Comparison of ENCODE assay signal across 29 cellular contexts in genomic region chr1:3466366-3467075, GRCh38. TPM values are rescaled to one million over a fixed set of nuclear protein-coding genes. Genes with fewer than 3 reads are reported as not detected.
DNase-seq lines count a peak whose midpoint lies in the region; ATAC-seq, FAIRE-seq and TF ChIP-seq lines count a peak whose summit lies in the region.
"Had no signal": no experiment of that assay in that cellular context is flagged by ENCODE, and none has a peak within 500 bp of the region (broad histone marks: within the 10 kb centered on the region; RNA-seq: fewer than 3 reads in every experiment).

No MANE protein-coding gene starts in this region.

- H3K36me3 Mint-ChIP-seq in natural killer cell = no peaks in the 10 kb centered on the region
- H3K36me3 Mint-ChIP-seq: activated naive CD8-positive, alpha-beta T cell; CD8-positive, alpha-beta T cell; stimulated activated naive B cell treated with anti-CD40 and anti-IgM and Interleukin-4, amounts not matched to agents 10 μg/mL and 1 μg/mL and 100 μg/mL, for 72 hours had no signal

- H2AFZ ChIP-seq in HepG2 (ENCODE audit: low read length) (no peak overlapping the region), PC-3 (ENCODE audit: low read length) (no peak overlapping the region)

- no peaks in the 10 kb centered on the region for H3K9me3 ChIP-seq in HepG2 (ENCODE audit: low read length)
- no peaks in the 10 kb centered on the region for H3K9me3 ChIP-seq in sigmoid colon
- H3K9me3 ChIP-seq in PC-3 (ENCODE audit: low read length) = no peaks in the 10 kb centered on the region
- H3K9me3 ChIP-seq: ascending aorta had no signal

- H3K79me2 ChIP-seq in HepG2 (ENCODE audit: insufficient read depth, low read length) = peaks cover 3% of the 10 kb centered on the region
- peaks cover 2% of the 10 kb centered on the region; the same call in 1 of the 2 replicates for H3K79me2 ChIP-seq in PC-3 (ENCODE audit: low read length)

- TF ChIP-seq EP300 in HepG2 (IDR thresholded peaks at IDR 0.05; ENCODE audit: low read depth in 2 of 2, low read length in 2 of 2) = no peak
- no peak for TF ChIP-seq EP300 in HepG2 (CRISPR knock-in tag; IDR thresholded peaks at IDR 0.05; ENCODE audit: borderline replicate concordance)
- no peak for TF ChIP-seq EP300 in sigmoid colon (IDR thresholded peaks at IDR 0.05)

- no peak overlapping the region for H3K27ac ChIP-seq in HepG2 (ENCODE audit: extremely low read length, insufficient read depth, low read length)
- H3K27ac ChIP-seq in sigmoid colon = no peak overlapping the region
- no peak overlapping the region for H3K27ac ChIP-seq in PC-3 (ENCODE audit: low read length)
- H3K27ac ChIP-seq: ascending aorta, coronary artery had no signal

- H3K4me3 Mint-ChIP-seq in natural killer cell = no peak overlapping the region
- H3K4me3 Mint-ChIP-seq: activated CD4-positive, alpha-beta T cell treated with anti-CD3 and anti-CD28 coated beads, Interleukin-2, amount 10 ng/mL, durations not matched to agents 24 days and 14 days; activated naive CD8-positive, alpha-beta T cell; CD8-positive, alpha-beta T cell; stimulated activated naive B cell treated with anti-CD40 and anti-IgM and Interleukin-4, amounts not matched to agents 10 μg/mL and 1 μg/mL and 100 μg/mL, for 72 hours had no signal

- peak; percentile 7 for DNase-seq in activated CD8-positive, alpha-beta memory T cell treated with anti-CD3 and anti-CD28 coated beads, Interleukin-2, amount 50 U/mL, for 4 hours
- no peak for DNase-seq in activated CD8-positive, alpha-beta memory T cell treated with anti-CD3 and anti-CD28 coated beads, Interleukin-2, amount 50 U/mL, for 48 hours
- DNase-seq in Daoy (ENCODE audit: low read depth) = peak; percentile 3
- no peak for DNase-seq in HepG2 (ENCODE audit: low spot score)
- peak; percentile 57 for DNase-seq in sigmoid colon
- no peak for DNase-seq in NOMO-1 treated with DMSO at 0.1 percent for 48 hours (lab: John Stamatoyannopoulos, UW; ENCODE audit: unreplicated experiment)
- no peak for DNase-seq in PC-3
- DNase-seq in natural killer cell = no peak
- DNase-seq: activated CD4-positive, alpha-beta T cell treated with anti-CD3 and anti-CD28 coated beads, Interleukin-2, amount 10 ng/mL, durations not matched to agents 24 days and 14 days; activated CD8-positive, alpha-beta memory T cell treated with anti-CD3 and anti-CD28 coated beads for 24 hours; activated effector memory CD4-positive, alpha-beta T cell treated with Interleukin-2 at 50 U/mL for 16 hours; activated T-cell treated with anti-CD3 and anti-CD28 coated beads, Interleukin-2, amount 50 U/mL, for 1 hour; DMS153; effector CD8-positive, alpha-beta T cell; Karpas-422; NCI-H1417 treated with DMSO at 0.1 percent for 48 hours; NCI-H2029 treated with DMSO at 0.1 percent for 48 hours; NCI-H524 treated with DMSO at 0.1 percent for 48 hours; NK-92 treated with Interleukin-12 subunit alpha and Interleukin-12 subunit beta, amount 100 ng/mL, for 24 hours; SIG-M5; stimulated activated naive B cell treated with anti-CD40 and anti-IgM and Interleukin-4, amounts not matched to agents 10 μg/mL and 1 μg/mL and 100 μg/mL, for 72 hours; substantia nigra; T-helper 9 cell had no signal

- H3K27me3 Mint-ChIP-seq in natural killer cell (ENCODE audit: low read depth in 2 of 2) = no peaks in the 10 kb centered on the region
- H3K27me3 Mint-ChIP-seq: activated CD4-positive, alpha-beta T cell treated with anti-CD3 and anti-CD28 coated beads, Interleukin-2, amount 10 ng/mL, durations not matched to agents 24 days and 14 days; activated naive CD8-positive, alpha-beta T cell had no signal

- no peak for ATAC-seq in HepG2
- ATAC-seq in PC-3 = no peak
- no peak for ATAC-seq in natural killer cell
- ATAC-seq: CD8-positive, alpha-beta T cell; left lobe of liver had no signal

- BruUV-seq in HepG2 (replicated peaks; lab: Mats Ljungman, UMichigan) (no TSS peak), PC-3 (replicated peaks; lab: Mats Ljungman, UMichigan) (no TSS peak)

- in situ Hi-C loops in HepG2 (cut with HindIII; ENCODE audit: extremely low pct_ligation_motif_present, low pct_unique_long_range_greater_than_20kb) = no loop called here

- peaks cover 18% of the 10 kb centered on the region for H3K4me1 ChIP-seq in HepG2 (ENCODE audit: insufficient read depth, low read length)
- H3K4me1 ChIP-seq in sigmoid colon = peaks cover 0 to 4% (median 2%) of the 10 kb centered on the region in 4 donors
- no peaks in the 10 kb centered on the region; the same call in 1 of the 2 replicates for H3K4me1 ChIP-seq in PC-3 (ENCODE audit: insufficient read depth, low read length)
- H3K4me1 ChIP-seq: ascending aorta had no signal

- no peak for TF ChIP-seq RAD21 in HepG2 (CRISPR knock-in tag; IDR thresholded peaks at IDR 0.05)

- WGBS in HepG2 (ENCODE audit: low lambda C conversion rate) = 99% methylated on average over 11 of the region's 16 CpGs
- WGBS in sigmoid colon, 2 donors = 88 to 92% methylated on average over 16 of the region's 16 CpGs

- H3K9me2 ChIP-seq in PC-3 (replicated peaks; ENCODE audit: low read length) = no peaks in the 10 kb centered on the region

- H3K4me2 ChIP-seq in HepG2 (ENCODE audit: low read depth, low read length) = no peak overlapping the region
- no peak overlapping the region for H3K4me2 ChIP-seq in PC-3 (ENCODE audit: low read length)

- no peak overlapping the region for H3K27ac Mint-ChIP-seq in natural killer cell
- H3K27ac Mint-ChIP-seq: activated CD4-positive, alpha-beta T cell treated with anti-CD3 and anti-CD28 coated beads, Interleukin-2, amount 10 ng/mL, durations not matched to agents 24 days and 14 days; activated naive CD8-positive, alpha-beta T cell; CD8-positive, alpha-beta T cell; stimulated activated naive B cell treated with anti-CD40 and anti-IgM and Interleukin-4, amounts not matched to agents 10 μg/mL and 1 μg/mL and 100 μg/mL, for 72 hours had no signal

- CTCF ChIA-PET in HepG2 (lab: Yijun Ruan, JAX; ENCODE audit: low intra/inter-chr PET ratio, low total read pairs) (no interaction called here), PC-3 (lab: Charles Lee) (interaction anchor here (0.6 kb wide), 1 partner anchor 239 kb away, joined by 4 read pairs; no protein-coding TSS in a partner anchor)

- POLR2A ChIA-PET in HepG2 (lab: Yijun Ruan, JAX) (interaction anchor here (1.5 kb wide), 1 partner anchor 10 kb away, joined by 5 read pairs; no protein-coding TSS in a partner anchor), PC-3 (lab: Charles Lee; ENCODE audit: unreplicated experiment) (no interaction called here)

- TF ChIP-seq POLR2A in HepG2 (IDR thresholded peaks at IDR 0.05; ENCODE audit: insufficient read depth in 1 of 2, low read depth in 2 of 2, low read length in 2 of 2) = no peak
- TF ChIP-seq POLR2A in sigmoid colon (IDR thresholded peaks at IDR 0.05) = no peak

- no peak overlapping the region for H3K9ac ChIP-seq in HepG2 (ENCODE audit: insufficient read depth, low read depth, low read length)
- H3K9ac ChIP-seq in PC-3 (ENCODE audit: low read length) = no peak overlapping the region

- H3F3A ChIP-seq in PC-3 (ENCODE audit: low read length, unreplicated experiment) = no peaks in the 10 kb centered on the region

- no peaks in the 10 kb centered on the region for H3K9me3 Mint-ChIP-seq in natural killer cell
- H3K9me3 Mint-ChIP-seq: CD8-positive, alpha-beta T cell had no signal

- no peaks in the 10 kb centered on the region for H3K4me1 Mint-ChIP-seq in natural killer cell

- intact Hi-C loops in HepG2 (cut with micrococcal nuclease; ENCODE audit: unreplicated experiment) = no loop called here
- intact Hi-C loops in sigmoid colon (cut with DNase I) = no loop called here
- intact Hi-C loops in PC-3 (cut with micrococcal nuclease) = no loop called here
- intact Hi-C loops in natural killer cell (cut with micrococcal nuclease) = no loop called here

- no peak for FAIRE-seq in HepG2 (lab: Jason Lieb, UNC)
- FAIRE-seq: GM12891 had no signal

- TF ChIP-seq CTCF in HepG2 (CRISPR knock-in tag; IDR thresholded peaks at IDR 0.05) = no peak
- no peak for TF ChIP-seq CTCF in sigmoid colon (IDR thresholded peaks at IDR 0.05)
- no peak for TF ChIP-seq CTCF in PC-3 (conservative IDR thresholded peaks at IDR 0.05; ENCODE audit: low read depth, low read length)
- no peak for TF ChIP-seq CTCF in natural killer cell (IDR thresholded peaks at IDR 0.05)

- H3K4me3 ChIP-seq in HepG2 (replicated peaks in 1 of 3; ENCODE audit: insufficient read depth in 1 of 3, low read depth in 2 of 3, low read length in 3 of 3) (no peak overlapping the region), sigmoid colon (no peak overlapping the region), PC-3 (ENCODE audit: low read length) (no peak overlapping the region)
- H3K4me3 ChIP-seq: ascending aorta, coronary artery had no signal

- H3K36me3 ChIP-seq in HepG2 (replicated peaks in 1 of 2; ENCODE audit: control insufficient read depth in 1 of 2, insufficient read depth in 2 of 2, low read length in 2 of 2) = peaks cover 2 to 13% of the 10 kb centered on the region in 2 experiments; a peak in 4 of 5 replicates
- H3K36me3 ChIP-seq in sigmoid colon = no peaks in the 10 kb centered on the region
- H3K36me3 ChIP-seq in PC-3 (ENCODE audit: low read depth, low read length) = no peaks in the 10 kb centered on the region; the same call in 1 of the 2 replicates
- H3K36me3 ChIP-seq: ascending aorta had no signal

- H4K20me1 ChIP-seq in HepG2 (ENCODE audit: insufficient read depth, low read length) (no peaks in the 10 kb centered on the region), PC-3 (ENCODE audit: low read length) (no peaks in the 10 kb centered on the region)

- no peaks in the 10 kb centered on the region for H3K27me3 ChIP-seq in HepG2 (ENCODE audit: control insufficient read depth in 1 of 2, insufficient read depth in 2 of 2, low read length in 2 of 2)
- H3K27me3 ChIP-seq in sigmoid colon = peaks cover 0 to 29% (median 0%) of the 10 kb centered on the region in 3 donors
- H3K27me3 ChIP-seq in PC-3 (ENCODE audit: low read length) = no peaks in the 10 kb centered on the region
- H3K27me3 ChIP-seq: ascending aorta had no signal

RNA-seq across cellular contexts. Expression of gene ARHGEF16, which starts 12.1 kb away (rescaled TPM):
- 4.7 and 10.9 TPM in 2 replicates for total RNA-seq in Daoy (2014; rRNA removed; shearing (Covaris generic))
- total RNA-seq in HepG2 (2016; rRNA removed; fragmentation: Illumina TruSeq; extraction: Trizol) (15.9 and 20.3 TPM in 2 replicates), sigmoid colon (1 to 10 TPM in 2 of 4 donors, under 1 TPM in 2; 0.41 to 2.2 (median 0.78) TPM), PC-3 (2014; rRNA removed) (54.3 and 60.7 TPM in 2 replicates), natural killer cell (not detected)
- 6.0 and 6.6 TPM in 2 replicates for total RNA-seq in HepG2 (2016; cell fraction: cytosol; rRNA removed; fragmentation: Illumina TruSeq; extraction: Trizol; ENCODE audit: low read depth)
- total RNA-seq in HepG2 (2016; cell fraction: insoluble cytoplasmic fraction; rRNA removed; fragmentation: Illumina TruSeq; extraction: Trizol) = 14.5 and 24.2 TPM in 2 replicates
- total RNA-seq in HepG2 (2016; cell fraction: membrane; rRNA removed; fragmentation: Illumina TruSeq; extraction: Trizol) = 7.4 and 7.6 TPM in 2 replicates
- total RNA-seq in HepG2 (2016; cell fraction: nucleus; rRNA removed; fragmentation: Illumina TruSeq; extraction: Trizol) = 21.4 and 22.0 TPM in 2 replicates
- polyA plus RNA-seq in HepG2 (2011; rRNA removed) (39.9 and 59.7 TPM in 2 replicates), sigmoid colon (10 to 100 TPM; 44.4 to 51.8 (median 51.6) TPM)
- 23.3 and 35.8 TPM in 2 replicates for polyA plus RNA-seq in HepG2 (2011; cell fraction: cytosol; rRNA removed)
- 382 and 454 TPM in 2 replicates for polyA plus RNA-seq in HepG2 (2011; cell fraction: nucleus; rRNA removed)
- 19.7 and 28.0 TPM in 2 replicates for polyA plus RNA-seq in HepG2 (2012)
- polyA plus RNA-seq in HepG2 (2016; cell fraction: cytosol; fragmentation: Illumina TruSeq; extraction: Trizol; ENCODE audit: low read depth) = 2.5 and 2.8 TPM in 2 replicates
- polyA plus RNA-seq in HepG2 (2016; cell fraction: insoluble cytoplasmic fraction; fragmentation: Illumina TruSeq; extraction: Trizol; ENCODE audit: low read depth) = 12.5 and 17.8 TPM in 2 replicates
- 4.2 and 4.8 TPM in 2 replicates for polyA plus RNA-seq in HepG2 (2016; cell fraction: membrane; fragmentation: Illumina TruSeq; extraction: Trizol; ENCODE audit: low read depth)
- polyA plus RNA-seq in HepG2 (2016; cell fraction: nucleus; fragmentation: Illumina TruSeq; extraction: Trizol; ENCODE audit: insufficient read depth, low read depth) = 58.7 and 59.2 TPM in 2 replicates
- 30.5 and 69.1 TPM in 2 replicates for polyA minus RNA-seq in HepG2 (2011; rRNA and poly(A)+ RNA removed; ENCODE audit: low replicate concordance)
- 13.4 and 17.4 TPM in 2 replicates for polyA minus RNA-seq in HepG2 (2011; cell fraction: cytosol; rRNA and poly(A)+ RNA removed)
- 38.4 and 41.6 TPM in 2 replicates for polyA minus RNA-seq in HepG2 (2011; cell fraction: nucleus; rRNA and poly(A)+ RNA removed)
- total RNA-seq: activated CD4-positive, alpha-beta T cell treated with anti-CD3 and anti-CD28 coated beads, Interleukin-2, amount 10 ng/mL, durations not matched to agents 24 days and 14 days; ascending aorta; CD8-positive, alpha-beta T cell had no signal

Comparison
In these comparisons a context has a peak if more than half of its experiments do, and no peak if none do; other contexts are left out.
1. DNase-seq: peak in activated CD8-positive, alpha-beta memory T cell treated with anti-CD3 and anti-CD28 coated beads, Interleukin-2, amount 50 U/mL, for 4 hours (single experiment), Daoy (single experiment) and sigmoid colon (single experiment); none in activated CD8-positive, alpha-beta memory T cell treated with anti-CD3 and anti-CD28 coated beads, Interleukin-2, amount 50 U/mL, for 48 hours (single experiment), HepG2 (single experiment), NOMO-1 treated with DMSO at 0.1 percent for 48 hours (single experiment), PC-3 (single experiment) and natural killer cell (single experiment).